In genomic region chr17:28372945-28373274, GRCh38 we compare ENCODE assay signal across 1 cellular context.
TF ChIP-seq lines count a peak whose summit lies in the region.

No MANE protein-coding gene starts in this region.

TF ChIP-seq in GM23338, 12 proteins besides CTCF, POLR2A, EP300 and RAD21 (continued from another document):
- TF ChIP-seq ZNF462 (CRISPR knock-in tag; IDR thresholded peaks at IDR 0.05) (no peak), NANOG (IDR thresholded peaks at IDR 0.05; ENCODE audit: borderline replicate concordance) (no peak), REST (IDR thresholded peaks at IDR 0.05; ENCODE audit: unreplicated experiment) (no peak), STAT1 (IDR thresholded peaks at IDR 0.05; ENCODE audit: unreplicated experiment) (no peak), ZNF331 (CRISPR knock-in tag; IDR thresholded peaks at IDR 0.05; ENCODE audit: low read depth) (no peak)
TF ChIP-seq in GM23338: peak in this region for 0.
